In genomic region chr2:21424375-21424774, GRCh38 we compare ENCODE assay signal across 24 cellular contexts.
DNase-seq lines count a peak whose midpoint lies in the region; ATAC-seq and TF ChIP-seq lines count a peak whose summit lies in the region.
"Had no signal": no experiment of that assay in that cellular context is flagged by ENCODE, and none has a peak within 500 bp of the region (broad histone marks: within the 10 kb centered on the region; RNA-seq: fewer than 3 reads in every experiment).

No MANE protein-coding gene starts in this region.

- no peak overlapping the region for H2BK5ac ChIP-seq in mesenchymal stem cell (ENCODE audit: low read depth, low read length, poor library complexity, severe bottlenecking)

- H3K4me3 ChIP-seq in heart left ventricle = no peak overlapping the region
- H3K4me3 ChIP-seq in mesenchymal stem cell (ENCODE audit: insufficient read depth in 1 of 2, low read depth in 1 of 2, low read length in 2 of 2) = no peak overlapping the region
- H3K4me3 ChIP-seq: GM23248, HAP-1, SK-N-MC had no signal

- no peaks in the 10 kb centered on the region for H3K79me1 ChIP-seq in mesenchymal stem cell (replicated peaks; ENCODE audit: low read length, poor library complexity, severe bottlenecking)

- peak; percentile 83 for ATAC-seq in Right ventricle myocardium inferior
- peak; percentile 70 to 96 (median 89) for ATAC-seq in heart left ventricle
- no peak for ATAC-seq in HG02610 (IDR thresholded peaks at IDR 0.05; ENCODE audit: unreplicated experiment)
- ATAC-seq in naive thymus-derived CD8-positive, alpha-beta T cell = no peak
- ATAC-seq: CD8-positive, alpha-beta T cell had no signal

- peak overlapping the region; percentile 20 for H4K91ac ChIP-seq in mesenchymal stem cell (ENCODE audit: low read length)

- TF ChIP-seq POLR2A in heart left ventricle (IDR thresholded peaks at IDR 0.05) = no peak

- no peak overlapping the region for H3K23ac ChIP-seq in mesenchymal stem cell (ENCODE audit: low read length in 2 of 2)

- H2BK12ac ChIP-seq in mesenchymal stem cell (ENCODE audit: low read length in 2 of 2) = peak overlapping the region in 1 of 2 experiments; percentile 61

- no peak for TF ChIP-seq CTCF in heart left ventricle (IDR thresholded peaks at IDR 0.05)

- DNase-seq in Right ventricle myocardium inferior (ENCODE audit: missing footprints) (peak; percentile 69), cardiac septum (ENCODE audit: low spot score) (no peak), heart left ventricle (peak in 4 of 5 donors; percentile 8 to 66 (median 46)), mesenchymal stem cell (no peak), NK-92 (lab: John Stamatoyannopoulos, UW; ENCODE audit: unreplicated experiment) (no peak), D341Med (ENCODE audit: low spot score) (no peak)
- DNase-seq in naive thymus-derived CD8-positive, alpha-beta T cell = no peak
- DNase-seq: ACHN; C1 segment of cervical spinal cord; CD8-positive, alpha-beta T cell; DMS153; GM23248; KG1; NCI-H1105 treated with DMSO at 0.1 percent for 48 hours; NCI-H2081 treated with DMSO at 0.1 percent for 48 hours; NCI-H2171 treated with DMSO at 0.1 percent for 48 hours; NCI-H446; NCI-H526; SHP77 had no signal

- 52 to 84% (median 62%) methylated on average over 4 of the region's 4 CpGs for WGBS in heart left ventricle, 4 donors
- 96% methylated on average over 4 of the region's 4 CpGs for WGBS in mesenchymal stem cell

- no peaks in the 10 kb centered on the region for H3K36me3 Mint-ChIP-seq in naive thymus-derived CD8-positive, alpha-beta T cell
- H3K36me3 Mint-ChIP-seq: CD8-positive, alpha-beta T cell had no signal

- no peaks in the 10 kb centered on the region for H3K9me3 ChIP-seq in heart left ventricle
- peaks cover 4% of the 10 kb centered on the region for H3K9me3 ChIP-seq in mesenchymal stem cell (ENCODE audit: control insufficient read depth, low read length)
- H3K9me3 ChIP-seq: HAP-1 had no signal

- no peak overlapping the region for H2BK120ac ChIP-seq in mesenchymal stem cell (ENCODE audit: low read depth, low read length)

- no peak overlapping the region for H2AK5ac ChIP-seq in mesenchymal stem cell (ENCODE audit: low read length, severe bottlenecking)

- no peaks in the 10 kb centered on the region for H3K4me1 Mint-ChIP-seq in naive thymus-derived CD8-positive, alpha-beta T cell

- no peak overlapping the region for H3K4me2 ChIP-seq in mesenchymal stem cell (ENCODE audit: low read length, poor library complexity, severe bottlenecking)

- peak overlapping the region; percentile 4 to 79 for H3K18ac ChIP-seq in mesenchymal stem cell (ENCODE audit: low read depth in 1 of 2, low read length in 2 of 2)

- POLR2A ChIA-PET in naive thymus-derived CD8-positive, alpha-beta T cell (lab: Charles Lee) = no interaction called here

- peaks cover 0 to 9% (median 0%) of the 10 kb centered on the region in 5 donors for H3K27me3 Mint-ChIP-seq in naive thymus-derived CD8-positive, alpha-beta T cell

- H3K4me1 ChIP-seq in heart left ventricle (peaks cover 0 to 12% (median 0%) of the 10 kb centered on the region in 12 donors), mesenchymal stem cell (ENCODE audit: control insufficient read depth, insufficient read depth, low read depth, low read length) (no peaks in the 10 kb centered on the region)
- H3K4me1 ChIP-seq: HAP-1 had no signal

- no peak overlapping the region for H3K4me3 Mint-ChIP-seq in naive thymus-derived CD8-positive, alpha-beta T cell
- H3K4me3 Mint-ChIP-seq: CD8-positive, alpha-beta T cell had no signal

- H3K27ac ChIP-seq in heart left ventricle (no peak overlapping the region), mesenchymal stem cell (ENCODE audit: low read length, poor library complexity, severe bottlenecking) (no peak overlapping the region)
- H3K27ac ChIP-seq: 22Rv1, GM23248, HL-60, SK-N-MC had no signal

- intact Hi-C loops in Right ventricle myocardium inferior (cut with DNase I) = no loop called here
- intact Hi-C loops in cardiac septum (cut with DNase I) = no loop called here
- intact Hi-C loops in heart left ventricle (cut with DNase I) = no loop called here

- H3K36me3 ChIP-seq in heart left ventricle (no peaks in the 10 kb centered on the region), mesenchymal stem cell (ENCODE audit: control insufficient read depth in 1 of 2, insufficient read depth in 2 of 2, low read depth in 1 of 2, low read length in 2 of 2) (no peaks in the 10 kb centered on the region)
- H3K36me3 ChIP-seq: HAP-1 had no signal

- H3K27ac Mint-ChIP-seq in naive thymus-derived CD8-positive, alpha-beta T cell = no peak overlapping the region
- H3K27ac Mint-ChIP-seq: CD8-positive, alpha-beta T cell had no signal

- peaks cover 0 to 32% (median 7%) of the 10 kb centered on the region in 9 donors for H3K9me3 Mint-ChIP-seq in naive thymus-derived CD8-positive, alpha-beta T cell

- H3K27me3 ChIP-seq in heart left ventricle = no peaks in the 10 kb centered on the region
- no peaks in the 10 kb centered on the region for H3K27me3 ChIP-seq in mesenchymal stem cell (ENCODE audit: control insufficient read depth in 1 of 2, insufficient read depth in 1 of 2, low read length in 2 of 2)

- no peak overlapping the region for H2AFZ ChIP-seq in mesenchymal stem cell (ENCODE audit: low read depth, low read length)
- H2AFZ ChIP-seq: GM23248 had no signal

- H3K14ac ChIP-seq in mesenchymal stem cell (ENCODE audit: low read length in 2 of 2) = peak overlapping the region in 1 of 2 experiments; percentile 19

- no peak overlapping the region for H4K8ac ChIP-seq in mesenchymal stem cell (ENCODE audit: low read length)

- H3K4ac ChIP-seq in mesenchymal stem cell (ENCODE audit: low read depth in 1 of 2, low read length in 2 of 2) = no peak overlapping the region

- no peak overlapping the region for H3K9ac ChIP-seq in mesenchymal stem cell (ENCODE audit: low read length)
- H3K9ac ChIP-seq: GM23248 had no signal

- no peak overlapping the region for H2BK15ac ChIP-seq in mesenchymal stem cell (ENCODE audit: low read depth, poor library complexity, severe bottlenecking)

Comparison
In these comparisons a context has a peak if more than half of its experiments do, and no peak if none do; other contexts are left out.
1. DNase-seq: peak in Right ventricle myocardium inferior (single experiment) and heart left ventricle (4 of 5); none in cardiac septum (single experiment), mesenchymal stem cell (single experiment), naive thymus-derived CD8-positive, alpha-beta T cell (0 of 10), NK-92 (single experiment) and D341Med (single experiment).
2. ATAC-seq: peak in Right ventricle myocardium inferior (single experiment) and heart left ventricle (4 of 4); none in HG02610 (single experiment) and naive thymus-derived CD8-positive, alpha-beta T cell (0 of 2).